Comparison of ENCODE assay signal across 22 cellular contexts in genomic region chr12:100824476-100824875, GRCh38. TPM values are rescaled to one million over a fixed set of nuclear protein-coding genes. Genes with fewer than 3 reads are reported as not detected.
DNase-seq lines count a peak whose midpoint lies in the region; ATAC-seq and TF ChIP-seq lines count a peak whose summit lies in the region.
"Had no signal": no experiment of that assay in that cellular context is flagged by ENCODE, and none has a peak within 500 bp of the region (broad histone marks: within the 10 kb centered on the region; RNA-seq: fewer than 3 reads in every experiment).

No MANE protein-coding gene starts in this region.

- H3K4me1 Mint-ChIP-seq in activated CD4-positive, alpha-beta T cell treated with anti-CD3 and anti-CD28 coated beads for 36 hours = no peaks in the 10 kb centered on the region
- H3K4me1 Mint-ChIP-seq: CD4-positive, alpha-beta memory T cell; IgD-negative memory B cell had no signal

- no peaks in the 10 kb centered on the region for H3K9me3 ChIP-seq in RWPE2 (ENCODE audit: severe bottlenecking)
- H3K9me3 ChIP-seq in skeletal muscle satellite cell (replicated peaks; ENCODE audit: low read length) = no peaks in the 10 kb centered on the region
- H3K9me3 ChIP-seq: BLaER1 treated with 17β-estradiol and CSF1 and Interleukin-3, amounts not matched to agents 10 nM and 100 nM; Caco-2; SK-N-SH had no signal

- POLR2A ChIA-PET in activated CD4-positive, alpha-beta T cell treated with anti-CD3 and anti-CD28 coated beads for 36 hours (lab: Charles Lee) = no interaction called here

- peak; percentile 4 for DNase-seq in ELR (ENCODE audit: low read depth)
- DNase-seq in RWPE2 (ENCODE audit: low spot score) = no peak
- DNase-seq in globus pallidus (ENCODE audit: low spot score) = peak; percentile 59
- no peak for DNase-seq in DMS53 (lab: John Stamatoyannopoulos, UW)
- DNase-seq in activated CD4-positive, alpha-beta T cell treated with anti-CD3 and anti-CD28 coated beads for 36 hours = no peak
- no peak for DNase-seq in NCI-H345 treated with DMSO at 0.1 percent for 48 hours (lab: John Stamatoyannopoulos, UW; ENCODE audit: unreplicated experiment)
- DNase-seq: ACHN; Caco-2; CD4-positive, alpha-beta memory T cell; MV-4-11; NCI-H1105 treated with DMSO at 0.1 percent for 48 hours; NCI-H187; NCI-H2107; NCI-H748 treated with DMSO at 0.1 percent for 48 hours; NK-92 treated with Interleukin-12 subunit alpha and Interleukin-12 subunit beta, amount 100 ng/mL, for 24 hours; SIG-M5; SK-N-SH had no signal

- ATAC-seq in RWPE2 (ENCODE audit: low read depth) = no peak
- ATAC-seq in activated CD4-positive, alpha-beta T cell treated with anti-CD3 and anti-CD28 coated beads for 36 hours = no peak

- no peak overlapping the region for H3K9ac ChIP-seq in skeletal muscle satellite cell (ENCODE audit: low read depth, low read length)
- H3K9ac ChIP-seq: BLaER1 treated with 17β-estradiol and CSF1 and Interleukin-3, amounts not matched to agents 10 nM and 100 nM; SK-N-SH had no signal

- TF ChIP-seq CTCF in RWPE2 (IDR thresholded peaks at IDR 0.05; ENCODE audit: poor library complexity, severe bottlenecking) = no peak

- no peak overlapping the region for H3K4me3 ChIP-seq in RWPE2 (ENCODE audit: severe bottlenecking)
- H3K4me3 ChIP-seq in skeletal muscle satellite cell (ENCODE audit: low read length) = no peak overlapping the region
- H3K4me3 ChIP-seq: BLaER1 treated with 17β-estradiol and CSF1 and Interleukin-3, amounts not matched to agents 10 nM and 100 nM had no signal

- H3K27ac Mint-ChIP-seq in activated CD4-positive, alpha-beta T cell treated with anti-CD3 and anti-CD28 coated beads for 36 hours = no peak overlapping the region
- H3K27ac Mint-ChIP-seq: CD4-positive, alpha-beta memory T cell; IgD-negative memory B cell had no signal

- intact Hi-C loops in activated CD4-positive, alpha-beta T cell treated with anti-CD3 and anti-CD28 coated beads for 36 hours (cut with DNase I, micrococcal nuclease) = no loop called here

- H3K36me3 Mint-ChIP-seq in activated CD4-positive, alpha-beta T cell treated with anti-CD3 and anti-CD28 coated beads for 36 hours (ENCODE audit: low read depth) = no peaks in the 10 kb centered on the region
- H3K36me3 Mint-ChIP-seq: CD4-positive, alpha-beta memory T cell; IgD-negative memory B cell had no signal

- H3K27me3 ChIP-seq in RWPE2 (ENCODE audit: insufficient read depth, poor library complexity, severe bottlenecking) (no peaks in the 10 kb centered on the region), skeletal muscle satellite cell (ENCODE audit: control insufficient read depth, insufficient read depth, low read length) (no peaks in the 10 kb centered on the region)
- H3K27me3 ChIP-seq: BLaER1 treated with 17β-estradiol and CSF1 and Interleukin-3, amounts not matched to agents 10 nM and 100 nM had no signal

- H3K4me3 Mint-ChIP-seq in activated CD4-positive, alpha-beta T cell treated with anti-CD3 and anti-CD28 coated beads for 36 hours = no peak overlapping the region
- H3K4me3 Mint-ChIP-seq: CD4-positive, alpha-beta memory T cell; IgD-negative memory B cell had no signal

- H3K9me3 Mint-ChIP-seq in activated CD4-positive, alpha-beta T cell treated with anti-CD3 and anti-CD28 coated beads for 36 hours (ENCODE audit: low read depth) = peaks cover 8% of the 10 kb centered on the region
- H3K9me3 Mint-ChIP-seq: IgD-negative memory B cell had no signal

- H3K27me3 Mint-ChIP-seq in activated CD4-positive, alpha-beta T cell treated with anti-CD3 and anti-CD28 coated beads for 36 hours = no peaks in the 10 kb centered on the region
- H3K27me3 Mint-ChIP-seq: CD4-positive, alpha-beta memory T cell; IgD-negative memory B cell had no signal

- peak overlapping the region; percentile 28 for H3K4me2 ChIP-seq in skeletal muscle satellite cell (ENCODE audit: low read length)
- H3K4me2 ChIP-seq: BLaER1 treated with 17β-estradiol and CSF1 and Interleukin-3, amounts not matched to agents 10 nM and 100 nM had no signal

- CTCF ChIA-PET in activated CD4-positive, alpha-beta T cell treated with anti-CD3 and anti-CD28 coated beads for 36 hours (lab: Charles Lee) = interaction anchor here (0.6 to 0.8 kb wide), 2 partner anchors 45 to 665 kb away, joined by 3 to 5 read pairs; no protein-coding TSS in a partner anchor

- H3K27ac ChIP-seq in RWPE2 (ENCODE audit: poor library complexity, severe bottlenecking) = peak overlapping the region; percentile 49
- H3K27ac ChIP-seq: BLaER1 treated with 17β-estradiol and CSF1 and Interleukin-3, amounts not matched to agents 10 nM and 100 nM; RWPE1 had no signal

- H3K4me1 ChIP-seq in RWPE2 (ENCODE audit: insufficient read depth, poor library complexity, severe bottlenecking) = peaks cover 9% of the 10 kb centered on the region
- peaks cover 18% of the 10 kb centered on the region for H3K4me1 ChIP-seq in skeletal muscle satellite cell (ENCODE audit: control insufficient read depth, insufficient read depth, low read length)
- H3K4me1 ChIP-seq: Caco-2 had no signal

- no peaks in the 10 kb centered on the region for H3K36me3 ChIP-seq in RWPE2 (ENCODE audit: low read depth)
- H3K36me3 ChIP-seq in skeletal muscle satellite cell (ENCODE audit: insufficient read depth, low read length) = no peaks in the 10 kb centered on the region
- H3K36me3 ChIP-seq: BLaER1 treated with 17β-estradiol and CSF1 and Interleukin-3, amounts not matched to agents 10 nM and 100 nM had no signal

RNA-seq across cellular contexts. Expression of gene ANO4, which starts 29.9 kb away (rescaled TPM):
- total RNA-seq in skeletal muscle satellite cell (2012; rRNA removed) = 3.0 and 9.2 TPM in 2 replicates
- total RNA-seq in activated CD4-positive, alpha-beta T cell treated with anti-CD3 and anti-CD28 coated beads for 36 hours = not detected
- total RNA-seq: CD4-positive, alpha-beta memory T cell; NCI-H460 had no signal

Comparison
In these comparisons a context has a peak if more than half of its experiments do, and no peak if none do; other contexts are left out.
1. DNase-seq: peak in ELR (single experiment) and globus pallidus (single experiment); none in RWPE2 (single experiment), DMS53 (single experiment), activated CD4-positive, alpha-beta T cell treated with anti-CD3 and anti-CD28 coated beads for 36 hours (single experiment) and NCI-H345 treated with DMSO at 0.1 percent for 48 hours (single experiment).